1 cellular context compared by ENCODE assay signal in the genomic region with DNA sequence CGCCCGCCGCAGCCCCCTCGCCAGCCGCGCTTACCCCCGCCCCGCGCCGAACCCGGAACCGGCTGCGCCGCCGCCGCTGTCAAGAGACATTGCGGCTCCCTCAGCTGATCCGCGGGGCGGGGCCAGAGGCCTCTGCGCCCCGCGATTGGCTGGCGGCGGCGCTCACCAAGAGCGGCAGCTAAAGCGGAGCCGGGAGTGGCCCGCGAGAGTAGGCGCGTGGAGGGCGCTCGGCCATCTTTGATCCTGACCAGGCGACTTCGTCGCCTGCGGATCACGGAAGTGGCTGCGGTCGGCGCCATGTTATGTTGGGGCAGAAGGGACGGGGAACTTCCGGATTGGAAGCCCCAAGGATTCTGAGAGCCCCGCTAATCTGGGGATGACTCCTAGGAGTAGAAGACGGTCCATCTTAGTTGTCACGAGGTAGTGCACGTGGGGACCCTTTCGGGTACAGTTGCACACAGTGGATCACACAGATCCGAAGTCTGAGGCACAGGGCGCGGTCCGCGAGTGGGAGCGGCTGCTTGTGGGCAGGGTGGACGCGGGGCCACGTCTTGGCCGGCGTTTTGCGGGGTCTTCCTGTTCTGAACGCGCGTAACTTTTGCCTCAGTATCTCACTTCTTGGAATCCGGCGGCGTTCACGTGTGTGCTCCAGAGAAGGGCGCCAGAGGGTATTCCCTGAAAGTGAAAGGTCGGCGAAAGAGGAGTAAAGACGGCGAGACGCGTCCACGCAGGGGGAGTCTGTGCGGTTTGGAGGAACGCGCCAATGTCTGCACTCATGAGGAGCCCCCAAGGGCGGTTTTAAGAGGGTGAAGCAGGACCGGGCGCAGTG.
TF ChIP-seq lines count a peak whose summit lies in the region.

CHFR (minus strand) TSS at position 93 of the 829 bp plus-strand sequence. CDS start 277 bp downstream, outside the sequence.

TF ChIP-seq in SK-N-SH, 30 proteins besides CTCF, POLR2A, EP300 and RAD21 (continued from another document):
- TF ChIP-seq, protein P1, sequence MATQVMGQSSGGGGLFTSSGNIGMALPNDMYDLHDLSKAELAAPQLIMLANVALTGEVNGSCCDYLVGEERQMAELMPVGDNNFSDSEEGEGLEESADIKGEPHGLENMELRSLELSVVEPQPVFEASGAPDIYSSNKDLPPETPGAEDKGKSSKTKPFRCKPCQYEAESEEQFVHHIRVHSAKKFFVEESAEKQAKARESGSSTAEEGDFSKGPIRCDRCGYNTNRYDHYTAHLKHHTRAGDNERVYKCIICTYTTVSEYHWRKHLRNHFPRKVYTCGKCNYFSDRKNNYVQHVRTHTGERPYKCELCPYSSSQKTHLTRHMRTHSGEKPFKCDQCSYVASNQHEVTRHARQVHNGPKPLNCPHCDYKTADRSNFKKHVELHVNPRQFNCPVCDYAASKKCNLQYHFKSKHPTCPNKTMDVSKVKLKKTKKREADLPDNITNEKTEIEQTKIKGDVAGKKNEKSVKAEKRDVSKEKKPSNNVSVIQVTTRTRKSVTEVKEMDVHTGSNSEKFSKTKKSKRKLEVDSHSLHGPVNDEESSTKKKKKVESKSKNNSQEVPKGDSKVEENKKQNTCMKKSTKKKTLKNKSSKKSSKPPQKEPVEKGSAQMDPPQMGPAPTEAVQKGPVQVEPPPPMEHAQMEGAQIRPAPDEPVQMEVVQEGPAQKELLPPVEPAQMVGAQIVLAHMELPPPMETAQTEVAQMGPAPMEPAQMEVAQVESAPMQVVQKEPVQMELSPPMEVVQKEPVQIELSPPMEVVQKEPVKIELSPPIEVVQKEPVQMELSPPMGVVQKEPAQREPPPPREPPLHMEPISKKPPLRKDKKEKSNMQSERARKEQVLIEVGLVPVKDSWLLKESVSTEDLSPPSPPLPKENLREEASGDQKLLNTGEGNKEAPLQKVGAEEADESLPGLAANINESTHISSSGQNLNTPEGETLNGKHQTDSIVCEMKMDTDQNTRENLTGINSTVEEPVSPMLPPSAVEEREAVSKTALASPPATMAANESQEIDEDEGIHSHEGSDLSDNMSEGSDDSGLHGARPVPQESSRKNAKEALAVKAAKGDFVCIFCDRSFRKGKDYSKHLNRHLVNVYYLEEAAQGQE (IDR thresholded peaks at IDR 0.05; ENCODE audit: low read depth, low read length) = 0 out of 2 replicates have a peak, but pooled peaks have one; percentile 4
- TF ChIP-seq, protein P2, sequence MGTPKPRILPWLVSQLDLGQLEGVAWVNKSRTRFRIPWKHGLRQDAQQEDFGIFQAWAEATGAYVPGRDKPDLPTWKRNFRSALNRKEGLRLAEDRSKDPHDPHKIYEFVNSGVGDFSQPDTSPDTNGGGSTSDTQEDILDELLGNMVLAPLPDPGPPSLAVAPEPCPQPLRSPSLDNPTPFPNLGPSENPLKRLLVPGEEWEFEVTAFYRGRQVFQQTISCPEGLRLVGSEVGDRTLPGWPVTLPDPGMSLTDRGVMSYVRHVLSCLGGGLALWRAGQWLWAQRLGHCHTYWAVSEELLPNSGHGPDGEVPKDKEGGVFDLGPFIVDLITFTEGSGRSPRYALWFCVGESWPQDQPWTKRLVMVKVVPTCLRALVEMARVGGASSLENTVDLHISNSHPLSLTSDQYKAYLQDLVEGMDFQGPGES (IDR thresholded peaks at IDR 0.05; ENCODE audit: low read depth, low read length) = no peak
- TF ChIP-seq TCF12 (IDR thresholded peaks at IDR 0.05) (peak; percentile 26; the same call in 1 of the 2 replicates), CHD2 (IDR thresholded peaks at IDR 0.05; ENCODE audit: low read length, partially characterized antibody) (peak; percentile 98), TAF1 (IDR thresholded peaks at IDR 0.05; ENCODE audit: borderline replicate concordance, low read depth, low read length) (peak; percentile 25; the same call in 1 of the 2 replicates), GABPA (IDR thresholded peaks at IDR 0.05; ENCODE audit: low read depth) (peak; percentile 82), POLR2AphosphoS5 (IDR thresholded peaks at IDR 0.05; ENCODE audit: low read depth, low read length) (peak; percentile 91), NRF1 (IDR thresholded peaks at IDR 0.05; ENCODE audit: low read depth, low read length) (no peak; the same call in 1 of the 2 replicates), RXRA (IDR thresholded peaks at IDR 0.05; ENCODE audit: borderline replicate concordance, low read depth) (no peak), MXI1 (IDR thresholded peaks at IDR 0.05; ENCODE audit: low read depth, low read length) (peak; percentile 80)
- TF ChIP-seq, protein P3, sequence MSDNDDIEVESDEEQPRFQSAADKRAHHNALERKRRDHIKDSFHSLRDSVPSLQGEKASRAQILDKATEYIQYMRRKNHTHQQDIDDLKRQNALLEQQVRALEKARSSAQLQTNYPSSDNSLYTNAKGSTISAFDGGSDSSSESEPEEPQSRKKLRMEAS (IDR thresholded peaks at IDR 0.05; ENCODE audit: low read depth) = peak; percentile 95
- TF ChIP-seq, protein P4, sequence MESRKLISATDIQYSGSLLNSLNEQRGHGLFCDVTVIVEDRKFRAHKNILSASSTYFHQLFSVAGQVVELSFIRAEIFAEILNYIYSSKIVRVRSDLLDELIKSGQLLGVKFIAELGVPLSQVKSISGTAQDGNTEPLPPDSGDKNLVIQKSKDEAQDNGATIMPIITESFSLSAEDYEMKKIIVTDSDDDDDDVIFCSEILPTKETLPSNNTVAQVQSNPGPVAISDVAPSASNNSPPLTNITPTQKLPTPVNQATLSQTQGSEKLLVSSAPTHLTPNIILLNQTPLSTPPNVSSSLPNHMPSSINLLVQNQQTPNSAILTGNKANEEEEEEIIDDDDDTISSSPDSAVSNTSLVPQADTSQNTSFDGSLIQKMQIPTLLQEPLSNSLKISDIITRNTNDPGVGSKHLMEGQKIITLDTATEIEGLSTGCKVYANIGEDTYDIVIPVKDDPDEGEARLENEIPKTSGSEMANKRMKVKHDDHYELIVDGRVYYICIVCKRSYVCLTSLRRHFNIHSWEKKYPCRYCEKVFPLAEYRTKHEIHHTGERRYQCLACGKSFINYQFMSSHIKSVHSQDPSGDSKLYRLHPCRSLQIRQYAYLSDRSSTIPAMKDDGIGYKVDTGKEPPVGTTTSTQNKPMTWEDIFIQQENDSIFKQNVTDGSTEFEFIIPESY (IDR thresholded peaks at IDR 0.05; ENCODE audit: borderline replicate concordance, low read depth) = peak; percentile 94
